Comparison of ENCODE assay signal across 9 cellular contexts in the genomic region with DNA sequence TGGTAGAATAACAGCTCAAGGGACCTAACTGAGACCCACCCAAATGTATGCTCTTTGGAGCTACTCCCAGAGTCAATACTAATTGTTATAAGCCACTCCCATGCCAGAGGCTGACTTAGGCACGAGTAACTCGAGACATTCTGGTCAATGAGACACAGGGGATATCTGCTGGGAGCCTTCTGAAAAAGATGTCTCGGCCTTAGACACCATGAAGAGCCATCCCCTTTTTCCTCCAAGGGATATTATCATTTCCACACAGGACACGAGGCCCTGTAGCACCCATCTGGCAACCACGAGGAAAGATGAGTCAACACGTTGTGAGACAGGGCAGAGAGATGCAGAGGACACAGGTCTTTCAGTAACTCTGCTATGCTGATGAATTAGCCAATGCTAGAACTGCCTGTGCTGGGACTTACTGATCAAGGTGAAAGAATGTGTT. TPM values are rescaled to one million over a fixed set of nuclear protein-coding genes. Genes with fewer than 3 reads are reported as not detected.
DNase-seq lines count a peak whose midpoint lies in the region; ATAC-seq and TF ChIP-seq lines count a peak whose summit lies in the region.
"Had no signal": no experiment of that assay in that cellular context is flagged by ENCODE, and none has a peak within 500 bp of the region (broad histone marks: within the 10 kb centered on the region; RNA-seq: fewer than 3 reads in every experiment).

No MANE protein-coding gene starts in this region.

- H3K9me3 Mint-ChIP-seq in CD14-positive monocyte (no peaks in the 10 kb centered on the region), brain (no peaks in the 10 kb centered on the region)

- H3K4me3 ChIP-seq in thyroid gland (replicated peaks in 1 of 3), result no peak overlapping the region

- no peaks in the 10 kb centered on the region for H3K9me3 ChIP-seq in thyroid gland

- TF ChIP-seq CTCF in CD14-positive monocyte (IDR thresholded peaks at IDR 0.05), result no peak
- no peak for TF ChIP-seq CTCF in brain (conservative IDR thresholded peaks at IDR 0.05)
- no peak for TF ChIP-seq CTCF in thyroid gland (IDR thresholded peaks at IDR 0.05)

- peak overlapping the region in 1 of 3 donors; percentile 34 for H3K27ac ChIP-seq in thyroid gland
- H3K27ac ChIP-seq: HL-60 had no signal

- WGBS in thyroid gland, 2 donors, result 49 to 58% methylated on average over 6 of the region's 6 CpGs

- peaks cover 52% of the 10 kb centered on the region for H3K4me1 Mint-ChIP-seq in CD14-positive monocyte
- peaks cover 80% of the 10 kb centered on the region for H3K4me1 Mint-ChIP-seq in brain

- no peaks in the 10 kb centered on the region for H3K36me3 ChIP-seq in thyroid gland

- H3K27me3 ChIP-seq in thyroid gland, result no peaks in the 10 kb centered on the region

- H3K36me3 Mint-ChIP-seq in CD14-positive monocyte (peaks cover 33 to 43% of the 10 kb centered on the region in 2 donors), brain (no peaks in the 10 kb centered on the region)

- no peak for ATAC-seq in HG02938 (IDR thresholded peaks at IDR 0.05; ENCODE audit: unreplicated experiment)

- TF ChIP-seq POLR2A in thyroid gland (IDR thresholded peaks at IDR 0.05), result no peak

- H3K27me3 Mint-ChIP-seq in CD14-positive monocyte (ENCODE audit: low read depth in 3 of 3), result peaks cover 0 to 5% (median 0%) of the 10 kb centered on the region in 3 donors
- H3K27me3 Mint-ChIP-seq in brain, result peaks cover 3% of the 10 kb centered on the region

- H3K27ac Mint-ChIP-seq in CD14-positive monocyte (peak overlapping the region in 6 of 7 donors; percentile 6 to 91 (median 56)), brain (peak overlapping the region; percentile 61 to 92 (median 84))

- no peak overlapping the region for H3K4me3 Mint-ChIP-seq in CD14-positive monocyte
- no peak overlapping the region for H3K4me3 Mint-ChIP-seq in brain

- H3K4me1 ChIP-seq in thyroid gland, result peaks cover 0 to 29% of the 10 kb centered on the region in 2 donors

- intact Hi-C loops in CD14-positive monocyte (cut with micrococcal nuclease), result no loop called here
- intact Hi-C loops in thyroid gland (cut with DNase I), result no loop called here

- DNase-seq in CD14-positive monocyte (ENCODE audit: low spot score), result peak; percentile 75
- peak; percentile 6 to 20 for DNase-seq in Kasumi-1 (lab: John Stamatoyannopoulos, UW)
- DNase-seq in myocyte (ENCODE audit: low read depth), result peak; percentile 42
- DNase-seq in thyroid gland, result no peak
- DNase-seq in mucosa of gallbladder (ENCODE audit: low spot score), result no peak
- DNase-seq in 8988T, result no peak

RNA-seq across cellular contexts. Expression of gene ITPKB, which starts 30.7 kb away (rescaled TPM):
- 10 to 100 TPM in 1 of 2 donors, 1 to 10 TPM in 1; 7.3 to 10.2 TPM for polyA plus RNA-seq in CD14-positive monocyte
- 85.7 TPM for polyA plus RNA-seq in brain (ENCODE audit: insufficient read depth, low read depth, low replicate concordance)
- total RNA-seq in myocyte, result 1.1 and 2.1 TPM in 2 replicates
- 0.52 TPM for polyA plus RNA-seq in myocyte (2012)
- 10 to 100 TPM; 19.1 to 24.0 (median 22.2) TPM for total RNA-seq in thyroid gland
- total RNA-seq in mucosa of gallbladder, result 30.6 TPM

Comparison
In these comparisons a context has a peak if more than half of its experiments do, and no peak if none do; other contexts are left out.
1. DNase-seq: peak in CD14-positive monocyte (single experiment), Kasumi-1 (2 of 2) and myocyte (single experiment); none in thyroid gland (0 of 2), mucosa of gallbladder (single experiment) and 8988T (single experiment).